21 cellular contexts compared by ENCODE assay signal in the genomic region with DNA sequence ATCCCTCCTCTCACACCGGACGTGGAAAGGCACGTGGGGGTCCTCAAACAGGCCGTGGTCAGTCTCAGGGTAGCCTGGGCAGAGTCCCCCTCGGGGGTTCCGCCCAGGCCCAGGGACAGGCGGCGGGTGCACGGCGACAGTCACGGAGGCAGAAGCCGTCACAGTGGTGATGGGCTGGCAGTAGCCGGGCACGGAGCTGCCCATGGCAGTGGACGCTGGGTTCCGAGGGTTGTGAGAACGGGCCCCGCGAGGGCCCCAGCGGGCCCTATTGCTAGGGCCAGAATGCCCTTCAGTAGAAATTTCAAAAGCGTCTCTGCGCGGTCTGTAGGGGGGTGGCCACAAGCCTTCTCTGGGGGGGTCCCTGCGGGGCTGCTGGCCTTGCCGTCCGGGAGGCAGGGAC.
DNase-seq lines count a peak whose midpoint lies in the region; ATAC-seq, FAIRE-seq and TF ChIP-seq lines count a peak whose summit lies in the region.
"Had no signal": no experiment of that assay in that cellular context is flagged by ENCODE, and none has a peak within 500 bp of the region (broad histone marks: within the 10 kb centered on the region; RNA-seq: fewer than 3 reads in every experiment).

No MANE protein-coding gene starts in this region.

- 95% methylated on average over 21 of the region's 26 CpGs; no CpG with 5 or more reads in 1 of the 2 experiments for WGBS in H1 (ENCODE audit: extremely low coverage in 1 of 2, insufficient coverage in 1 of 2, insufficient read length in 1 of 2, insufficient replicate concordance in 2 of 2, low coverage in 1 of 2, low lambda C conversion rate in 2 of 2, missing lambda C conversion rate in 1 of 2), 2 experiments

- POLR2A ChIA-PET in H1 (lab: Charles Lee; ENCODE audit: partially characterized antibody) = no interaction called here
- POLR2A ChIA-PET in activated CD4-positive, alpha-beta memory T cell treated with anti-CD3 and anti-CD28 coated beads for 36 hours (lab: Charles Lee) = no interaction called here

- H3K4me3 ChIP-seq in H7 (ENCODE audit: insufficient read depth, low read depth, low read length) (no peak overlapping the region), H1 (ENCODE audit: extremely low read depth in 1 of 4, insufficient read depth in 2 of 4, low read depth in 3 of 4, low read length in 4 of 4) (no peak overlapping the region)
- H3K4me3 ChIP-seq: GM23248, K562 had no signal

- H2BK120ac ChIP-seq in H1 (replicated peaks; ENCODE audit: low read depth, low read length) = no peak overlapping the region

- no peaks in the 10 kb centered on the region for H3K79me1 ChIP-seq in H1 (ENCODE audit: low read depth, low read length)

- intact Hi-C loops in sciatic nerve (cut with DNase I) = no loop called here
- intact Hi-C loops in activated CD4-positive, alpha-beta memory T cell treated with anti-CD3 and anti-CD28 coated beads for 36 hours (cut with micrococcal nuclease) = no loop called here

- no peak overlapping the region for H3K23ac ChIP-seq in H1 (ENCODE audit: insufficient read length)

- H3K4me1 ChIP-seq in H1 (replicated peaks in 1 of 4; ENCODE audit: control insufficient read depth in 3 of 4, insufficient read depth in 4 of 4, low read length in 3 of 4) = peaks cover 5 to 26% (median 14%) of the 10 kb centered on the region in 4 experiments

- no peak for TF ChIP-seq POLR2A in H1 (IDR thresholded peaks at IDR 0.05; ENCODE audit: control extremely low read depth in 1 of 2, low read depth in 2 of 2, low read length in 2 of 2)

- no peak for TF ChIP-seq EP300 in H1 (IDR thresholded peaks at IDR 0.05; ENCODE audit: borderline replicate concordance in 1 of 2, low read depth in 2 of 2, low read length in 2 of 2)

- no peak overlapping the region for H4K5ac ChIP-seq in H1 (ENCODE audit: insufficient read length, low read depth, low read length)

- no peak overlapping the region for H2BK20ac ChIP-seq in H1 (ENCODE audit: low read length)

- no peaks in the 10 kb centered on the region for H3K27me3 ChIP-seq in H7 (ENCODE audit: control insufficient read depth, insufficient read depth, low read length)
- H3K27me3 ChIP-seq in H1 (replicated peaks in 1 of 4; ENCODE audit: control insufficient read depth in 3 of 4, extremely low read depth in 1 of 4, insufficient read depth in 3 of 4, low read length in 3 of 4) = no peaks in the 10 kb centered on the region
- H3K27me3 ChIP-seq: BE2C had no signal

- no peak overlapping the region for H3K18ac ChIP-seq in H1 (ENCODE audit: extremely low read depth, low read length)

- H3K9me3 Mint-ChIP-seq in activated CD4-positive, alpha-beta memory T cell treated with anti-CD3 and anti-CD28 coated beads for 36 hours = no peaks in the 10 kb centered on the region
- H3K9me3 Mint-ChIP-seq: CD14-positive monocyte; CD4-positive, alpha-beta memory T cell; HFFc6 had no signal

- H3K27ac Mint-ChIP-seq in activated CD4-positive, alpha-beta memory T cell treated with anti-CD3 and anti-CD28 coated beads for 36 hours = no peak overlapping the region
- H3K27ac Mint-ChIP-seq: CD14-positive monocyte, HFFc6 had no signal

- H3K14ac ChIP-seq in H1 (ENCODE audit: insufficient read length) = no peak overlapping the region

- CTCF ChIA-PET in H1 (lab: Charles Lee; ENCODE audit: partially characterized antibody) = no interaction called here
- CTCF ChIA-PET in activated CD4-positive, alpha-beta memory T cell treated with anti-CD3 and anti-CD28 coated beads for 36 hours (lab: Charles Lee) = no interaction called here

- no peak overlapping the region for H3K27ac ChIP-seq in H1 (ENCODE audit: low read depth, low read length)
- H3K27ac ChIP-seq: GM23248, HL-60 had no signal

- no peak for TF ChIP-seq RAD21 in H1 (IDR thresholded peaks at IDR 0.05 in 1 of 2, conservative IDR thresholded peaks at IDR 0.05 in 1 of 2; ENCODE audit: low read depth in 2 of 2, low read length in 2 of 2)

- H3K9me3 ChIP-seq in H1 (ENCODE audit: insufficient read depth in 2 of 2, low read depth in 1 of 2, low read length in 1 of 2) = no peaks in the 10 kb centered on the region
- H3K9me3 ChIP-seq: BE2C had no signal

- H3K79me2 ChIP-seq in H1 (ENCODE audit: control insufficient read depth in 1 of 2, insufficient read depth in 2 of 2, low read length in 2 of 2) = no peaks in the 10 kb centered on the region

- DNase-seq in H7 (peak; percentile 49), H1 (ENCODE audit: low read depth in 1 of 2, low spot score in 2 of 2) (no peak), sciatic nerve (ENCODE audit: low spot score) (no peak), NCI-H526 (lab: John Stamatoyannopoulos, UW) (no peak)
- no peak for DNase-seq in activated CD4-positive, alpha-beta memory T cell treated with anti-CD3 and anti-CD28 coated beads for 36 hours
- DNase-seq: ACHN; BE2C; CD4-positive, alpha-beta memory T cell; DMS153; DMS79; GF-D8; GM23248; HFFc6; IMR-90 had no signal

- ATAC-seq in sciatic nerve (peak; percentile 8), GM21825 (IDR thresholded peaks at IDR 0.05; ENCODE audit: unreplicated experiment) (no peak)
- ATAC-seq: HCT116, K562 had no signal

- H2BK5ac ChIP-seq in H1 (ENCODE audit: low read depth, low read length) = peak overlapping the region; percentile 75; the same call in 1 of the 2 replicates

- peaks cover 7% of the 10 kb centered on the region for H3K36me3 ChIP-seq in H7 (replicated peaks; ENCODE audit: control insufficient read depth, insufficient read depth, low read length)
- H3K36me3 ChIP-seq in H1 (ENCODE audit: control insufficient read depth in 2 of 4, insufficient read depth in 4 of 4, low read length in 3 of 4) = peaks cover 8 to 71% (median 24%) of the 10 kb centered on the region in 4 experiments; a peak in 6 of 8 replicates

- peaks cover 4% of the 10 kb centered on the region for H3K4me1 Mint-ChIP-seq in activated CD4-positive, alpha-beta memory T cell treated with anti-CD3 and anti-CD28 coated beads for 36 hours (ENCODE audit: low read depth)
- H3K4me1 Mint-ChIP-seq: CD14-positive monocyte had no signal

- H3K27me3 Mint-ChIP-seq in activated CD4-positive, alpha-beta memory T cell treated with anti-CD3 and anti-CD28 coated beads for 36 hours = no peaks in the 10 kb centered on the region
- H3K27me3 Mint-ChIP-seq: CD4-positive, alpha-beta memory T cell had no signal

- H2BK15ac ChIP-seq in H1 (ENCODE audit: low read length) = 0 out of 2 replicates have a peak overlapping the region, but pooled peaks have one; percentile 81

- H3K36me3 Mint-ChIP-seq in activated CD4-positive, alpha-beta memory T cell treated with anti-CD3 and anti-CD28 coated beads for 36 hours = peaks cover 8% of the 10 kb centered on the region
- H3K36me3 Mint-ChIP-seq: CD14-positive monocyte had no signal

- FAIRE-seq in H1 (lab: Jason Lieb, UNC) = no peak
- FAIRE-seq: A204.1, H54, K562 had no signal

- H4K20me1 ChIP-seq in H1 (replicated peaks in 1 of 2; ENCODE audit: control insufficient read depth in 1 of 2, insufficient read depth in 2 of 2, low read length in 2 of 2) = peaks cover 0 to 1% of the 10 kb centered on the region in 2 experiments

- no peaks in the 10 kb centered on the region for H3K23me2 ChIP-seq in H1 (ENCODE audit: low read depth, low read length)

- H3K9ac ChIP-seq in H1 (replicated peaks in 1 of 4; ENCODE audit: extremely low read depth in 1 of 4, low read depth in 3 of 4, low read length in 3 of 4) = no peak overlapping the region
- H3K9ac ChIP-seq: GM23248 had no signal

- no peak overlapping the region for H3K56ac ChIP-seq in H1 (replicated peaks; ENCODE audit: insufficient read length, low read depth, low read length)

- TF ChIP-seq CTCF in H1 (IDR thresholded peaks at IDR 0.05; ENCODE audit: control extremely low read depth in 1 of 3, insufficient read depth in 1 of 3, low read depth in 1 of 3, low read length in 3 of 3) = no peak

- no peak overlapping the region for H4K8ac ChIP-seq in H1 (ENCODE audit: extremely low read depth, insufficient read depth, low read length)

- H3K4me2 ChIP-seq in H1 (ENCODE audit: insufficient read depth in 1 of 2, low read depth in 2 of 2, low read length in 2 of 2) = no peak overlapping the region

- 0 out of 2 replicates have a peak overlapping the region, but pooled peaks have one; percentile 27 for H2BK12ac ChIP-seq in H1 (ENCODE audit: low read depth, low read length)

- H3K4ac ChIP-seq in H1 (replicated peaks; ENCODE audit: insufficient read length, low read depth, low read length) = no peak overlapping the region

- no peak overlapping the region for H2AK5ac ChIP-seq in H1 (ENCODE audit: low read depth, low read length)

- H4K91ac ChIP-seq in H1 (replicated peaks; ENCODE audit: insufficient read length, low read length) = no peak overlapping the region

- H3K4me3 Mint-ChIP-seq in activated CD4-positive, alpha-beta memory T cell treated with anti-CD3 and anti-CD28 coated beads for 36 hours = no peak overlapping the region
- H3K4me3 Mint-ChIP-seq: CD14-positive monocyte; CD4-positive, alpha-beta memory T cell; HFFc6 had no signal

- no peak overlapping the region for H2AFZ ChIP-seq in H1 (ENCODE audit: low read length)
- H2AFZ ChIP-seq: GM23248 had no signal

TF ChIP-seq in H1, 55 proteins besides CTCF, POLR2A, EP300 and RAD21:
- TF ChIP-seq GABPA (IDR thresholded peaks at IDR 0.05; ENCODE audit: borderline replicate concordance, insufficient read depth, low read length) = no peak
- no peak for TF ChIP-seq GTF2F1 (IDR thresholded peaks at IDR 0.05; ENCODE audit: borderline replicate concordance, low read depth, low read length)
- TF ChIP-seq HDAC2 (IDR thresholded peaks at IDR 0.05; ENCODE audit: borderline replicate concordance in 1 of 2, low read depth in 2 of 2, low read length in 2 of 2) = no peak
- no peak for TF ChIP-seq SUZ12 (IDR thresholded peaks at IDR 0.05; ENCODE audit: low read length)
- no peak for TF ChIP-seq CBX8 (IDR thresholded peaks at IDR 0.05; ENCODE audit: borderline replicate concordance, low read depth, low read length)
- TF ChIP-seq ZNF274 (IDR thresholded peaks at IDR 0.05; ENCODE audit: borderline replicate concordance, extremely low read depth, low read length) = no peak
- TF ChIP-seq HDAC6 (IDR thresholded peaks at IDR 0.05; ENCODE audit: low read depth, low read length) = no peak
